In the genomic region with DNA sequence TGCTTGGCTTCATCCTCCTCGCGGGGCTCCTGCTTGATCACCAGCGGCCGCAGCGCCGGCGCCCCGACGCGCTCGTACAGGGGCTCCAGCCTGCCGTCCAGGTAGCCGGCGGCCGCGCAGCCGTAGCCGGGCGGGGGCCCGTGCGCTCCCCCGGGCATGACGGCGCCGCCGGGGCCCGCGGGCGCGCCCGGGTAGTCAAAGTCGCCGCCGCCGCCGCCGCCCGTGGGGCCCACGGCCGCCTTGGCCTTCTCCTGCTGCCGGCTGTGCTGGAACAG, we compare ENCODE assay signal across 9 cellular contexts. TPM values are rescaled to one million over a fixed set of nuclear protein-coding genes. Genes with fewer than 3 reads are reported as not detected.
DNase-seq lines count a peak whose midpoint lies in the region; ATAC-seq, FAIRE-seq and TF ChIP-seq lines count a peak whose summit lies in the region.
"Had no signal": no experiment of that assay in that cellular context is flagged by ENCODE, and none has a peak within 500 bp of the region (broad histone marks: within the 10 kb centered on the region; RNA-seq: fewer than 3 reads in every experiment).

No MANE protein-coding gene starts in this region.

- H2AFZ ChIP-seq in GM23338 (no peak overlapping the region), astrocyte (ENCODE audit: low read depth, low read length) (peak overlapping the region; percentile 63)

- no peak overlapping the region for H3K27ac Mint-ChIP-seq in GM23338
- no peak overlapping the region for H3K27ac Mint-ChIP-seq in astrocyte (ENCODE audit: unreplicated experiment)
- H3K27ac Mint-ChIP-seq in chondrocyte (ENCODE audit: unreplicated experiment), result no peak overlapping the region
- H3K27ac Mint-ChIP-seq: activated CD4-positive, alpha-beta T cell treated with anti-CD3 and anti-CD28 coated beads for 36 hours had no signal

- peak; percentile 56 for DNase-seq in GM23338 (ENCODE audit: low spot score)
- no peak for DNase-seq in astrocyte (ENCODE audit: low read depth)
- peak; percentile 46 for DNase-seq in left lobe of liver (ENCODE audit: low spot score)
- DNase-seq in DMS153 (lab: John Stamatoyannopoulos, UW), result no peak
- DNase-seq in chondrocyte (ENCODE audit: low spot score), result no peak

- H3F3A ChIP-seq in GM23338 (replicated peaks; ENCODE audit: low read depth), result no peaks in the 10 kb centered on the region

- no peaks in the 10 kb centered on the region for H3K36me3 ChIP-seq in GM23338 (ENCODE audit: insufficient read depth)
- H3K36me3 ChIP-seq in astrocyte (ENCODE audit: insufficient read depth, low read length), result no peaks in the 10 kb centered on the region
- no peaks in the 10 kb centered on the region for H3K36me3 ChIP-seq in stomach smooth muscle (ENCODE audit: control insufficient read depth in 2 of 2, insufficient read depth in 2 of 2, low read length in 2 of 2)

- H3K79me2 ChIP-seq in GM23338 (replicated peaks; ENCODE audit: insufficient read depth) (no peaks in the 10 kb centered on the region), astrocyte (ENCODE audit: insufficient read depth, low read length) (no peaks in the 10 kb centered on the region)

- peaks cover 14% of the 10 kb centered on the region for H3K4me1 ChIP-seq in GM23338 (ENCODE audit: insufficient read depth)
- no peaks in the 10 kb centered on the region for H3K4me1 ChIP-seq in astrocyte (ENCODE audit: insufficient read depth, low read length)
- peaks cover 34% of the 10 kb centered on the region for H3K4me1 ChIP-seq in stomach smooth muscle (ENCODE audit: control insufficient read depth, insufficient read depth, low read length)

- H3K36me3 Mint-ChIP-seq in GM23338 (ENCODE audit: low read depth) (no peaks in the 10 kb centered on the region), astrocyte (ENCODE audit: low read depth, unreplicated experiment) (no peaks in the 10 kb centered on the region), chondrocyte (ENCODE audit: low read depth) (no peaks in the 10 kb centered on the region)

- no peaks in the 10 kb centered on the region for H3K9me3 Mint-ChIP-seq in GM23338
- H3K9me3 Mint-ChIP-seq in astrocyte (ENCODE audit: unreplicated experiment), result peaks cover 4% of the 10 kb centered on the region
- H3K9me3 Mint-ChIP-seq in chondrocyte (ENCODE audit: low read depth), result no peaks in the 10 kb centered on the region

- H4K20me1 ChIP-seq in GM23338 (replicated peaks; ENCODE audit: insufficient read depth), result 0 out of 2 replicates have a peak, but pooled peaks cover 3% of the 10 kb centered on the region
- H4K20me1 ChIP-seq in astrocyte (ENCODE audit: insufficient read depth, low read length), result no peaks in the 10 kb centered on the region

- no peaks in the 10 kb centered on the region for H3K9me3 ChIP-seq in astrocyte (ENCODE audit: insufficient read depth, low read depth, low read length)
- H3K9me3 ChIP-seq in stomach smooth muscle (ENCODE audit: control insufficient read depth in 2 of 2, low read length in 2 of 2), result no peaks in the 10 kb centered on the region

- H3K27ac ChIP-seq in GM23338 (ENCODE audit: low read depth) (no peak overlapping the region), astrocyte (ENCODE audit: low read depth, low read length) (no peak overlapping the region), stomach smooth muscle (ENCODE audit: low read length) (no peak overlapping the region)

- H3K9ac ChIP-seq in astrocyte (ENCODE audit: low read length) (no peak overlapping the region), stomach smooth muscle (ENCODE audit: low read length in 2 of 2) (no peak overlapping the region)

- peak overlapping the region; percentile 85 for H3K4me2 ChIP-seq in GM23338
- peak overlapping the region; percentile 93 for H3K4me2 ChIP-seq in astrocyte (ENCODE audit: low read length)

- H3K4me3 ChIP-seq in GM23338, result peak overlapping the region; percentile 80
- no peak overlapping the region for H3K4me3 ChIP-seq in astrocyte (ENCODE audit: insufficient read depth, low read depth, low read length)
- H3K4me3 ChIP-seq in stomach smooth muscle (ENCODE audit: low read length in 2 of 2), result peak overlapping the region; percentile 45 to 77

- peaks cover 17% of the 10 kb centered on the region; the same call in 2 of the 3 replicates for H3K4me1 Mint-ChIP-seq in GM23338
- H3K4me1 Mint-ChIP-seq in astrocyte (ENCODE audit: low read depth, unreplicated experiment), result no peaks in the 10 kb centered on the region
- peaks cover 2% of the 10 kb centered on the region for H3K4me1 Mint-ChIP-seq in chondrocyte (ENCODE audit: low read depth)
- H3K4me1 Mint-ChIP-seq: activated CD4-positive, alpha-beta T cell treated with anti-CD3 and anti-CD28 coated beads for 36 hours had no signal

- no peaks in the 10 kb centered on the region for H3K9me2 ChIP-seq in GM23338 (ENCODE audit: insufficient read depth)

- FAIRE-seq in astrocyte (lab: Jason Lieb, UNC), result no peak

- TF ChIP-seq CTCF in GM23338 (conservative IDR thresholded peaks at IDR 0.05; ENCODE audit: low read depth in 2 of 2) (no peak), astrocyte (IDR thresholded peaks at IDR 0.05; ENCODE audit: insufficient read depth, low read depth, low read length) (no peak), chondrocyte (IDR thresholded peaks at IDR 0.05) (no peak)

- H3K4me3 Mint-ChIP-seq in GM23338, result no peak overlapping the region
- no peak overlapping the region for H3K4me3 Mint-ChIP-seq in astrocyte (ENCODE audit: unreplicated experiment)
- no peak overlapping the region for H3K4me3 Mint-ChIP-seq in chondrocyte (ENCODE audit: unreplicated experiment)
- H3K4me3 Mint-ChIP-seq: activated CD4-positive, alpha-beta T cell treated with anti-CD3 and anti-CD28 coated beads for 36 hours had no signal

- H3K27me3 ChIP-seq in GM23338 (ENCODE audit: insufficient read depth), result peaks cover 51% of the 10 kb centered on the region
- H3K27me3 ChIP-seq in astrocyte (ENCODE audit: insufficient read depth, low read length), result peaks cover 42% of the 10 kb centered on the region
- peaks cover 2 to 10% of the 10 kb centered on the region in 2 donors for H3K27me3 ChIP-seq in stomach smooth muscle (ENCODE audit: control insufficient read depth in 1 of 2, insufficient read depth in 2 of 2, low read length in 2 of 2)

- no peak for ATAC-seq in GM23338
- ATAC-seq in left lobe of liver, result no peak
- no peak for ATAC-seq in HG02938 (IDR thresholded peaks at IDR 0.05; ENCODE audit: unreplicated experiment)
- no peak for ATAC-seq in GM21390 (IDR thresholded peaks at IDR 0.05; ENCODE audit: unreplicated experiment)

- peaks cover 47% of the 10 kb centered on the region for H3K27me3 Mint-ChIP-seq in GM23338 (ENCODE audit: insufficient read depth, low read depth, poor library complexity)
- H3K27me3 Mint-ChIP-seq in astrocyte (ENCODE audit: low read depth, unreplicated experiment), result peaks cover 54% of the 10 kb centered on the region
- H3K27me3 Mint-ChIP-seq in chondrocyte (ENCODE audit: low read depth), result peaks cover 19% of the 10 kb centered on the region

RNA-seq across cellular contexts. Expression of gene CEBPA, which starts 0.5 kb away (rescaled TPM):
- total RNA-seq in GM23338 (2014; rRNA removed; shearing (Covaris generic)), result 2.6 and 5.0 TPM in 2 replicates
- polyA plus RNA-seq in GM23338 (2016; fragmentation: Nextera tagmentation; extraction: Ambion mirVana), result 0.50 and 1.2 TPM in 2 replicates
- total RNA-seq in astrocyte (0.45 and 0.50 TPM in 2 replicates), left lobe of liver (185 TPM), chondrocyte (0.56 to 2.2 TPM (median 1.7 TPM) in 3 replicates)

Comparison
In these comparisons a context has a peak if more than half of its experiments do, and no peak if none do; other contexts are left out.
1. DNase-seq: peak in GM23338 (single experiment) and left lobe of liver (single experiment); none in astrocyte (single experiment), DMS153 (single experiment) and chondrocyte (single experiment).
2. RNA of gene CEBPA, which starts 0.5 kb away (total RNA-seq): 185 TPM in left lobe of liver (single experiment); 2.6 to 5.0 TPM in GM23338, 0.56 to 2.2 TPM in chondrocyte and 0.45 to 0.50 TPM in astrocyte; every median in the first group is over 10 times any median in the second.